ENCODE assay signal across 34 cellular contexts in the genomic region with DNA sequence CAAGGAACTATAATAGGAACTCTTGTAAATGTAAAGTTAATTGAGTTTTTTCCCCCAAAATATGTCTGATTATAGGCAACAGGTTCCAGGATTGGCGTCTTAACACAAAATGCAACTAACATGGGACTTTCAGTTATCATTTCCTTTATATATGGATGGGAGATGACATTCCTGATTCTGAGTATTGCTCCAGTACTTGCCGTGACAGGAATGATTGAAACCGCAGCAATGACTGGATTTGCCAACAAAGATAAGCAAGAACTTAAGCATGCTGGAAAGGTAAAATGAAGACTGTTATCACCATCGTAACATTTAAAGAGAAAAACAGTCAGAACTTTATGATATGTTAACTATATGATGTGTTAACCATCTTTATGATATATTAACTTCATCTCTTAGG.
"Had no signal": no experiment of that assay in that cellular context is flagged by ENCODE, and none has a peak within 500 bp of the region (broad histone marks: within the 10 kb centered on the region; RNA-seq: fewer than 3 reads in every experiment).

No MANE protein-coding gene starts in this region.

- H3K36me3 ChIP-seq: brain microvascular endothelial cell, cardiac muscle cell, MG63, Peyer's patch had no signal

- H3K9me3 ChIP-seq: MG63, Peyer's patch had no signal

- H3K27ac ChIP-seq: brain microvascular endothelial cell, cardiac muscle cell, Peyer's patch, VCaP had no signal

- H3K4me1 ChIP-seq: Peyer's patch had no signal

- H3K27me3 ChIP-seq: brain microvascular endothelial cell, cardiac muscle cell, MG63, Peyer's patch had no signal

- H3K4me3 ChIP-seq: cardiac muscle cell, MG63, Peyer's patch had no signal

- DNase-seq: activated B cell treated with CpG ODN at 0.5 μM for 24 hours; activated CD4-positive, alpha-beta memory T cell treated with anti-CD3 and anti-CD28 coated beads for 36 hours; activated CD4-positive, alpha-beta T cell treated with anti-CD3 and anti-CD28 coated beads for 4 hours; activated CD4-positive, alpha-beta T cell treated with anti-CD3 and anti-CD28 coated beads, Interleukin-2, amount 50 U/mL, for 1 hour; activated CD4-positive, CD25-positive, alpha-beta regulatory T cell treated with anti-CD3 and anti-CD28 coated beads, Interleukin-2, amount 50 U/mL, for 72 hours; activated CD8-positive, alpha-beta memory T cell treated with anti-CD3 and anti-CD28 coated beads, Interleukin-2, amount 50 U/mL, for 4 hours; activated naive CD4-positive, alpha-beta T cell treated with anti-CD3 and anti-CD28 coated beads, Interleukin-2, amount 50 U/mL, for 16 hours; activated naive CD8-positive, alpha-beta T cell treated with anti-CD3 and anti-CD28 coated beads for 36 hours; activated T-cell treated with anti-CD3 and anti-CD28 coated beads for 4 hours; activated T-cell treated with anti-CD3 and anti-CD28 coated beads, Interleukin-2, amount 50 U/mL, for 4 hours; amniotic stem cell; aorta; brain microvascular endothelial cell; MG63; NCI-H1048; NCI-H1105 treated with DMSO at 0.1 percent for 48 hours; NCI-H1436; NCI-H1694; NCI-H1930; NCI-H2081 treated with DMSO at 0.1 percent for 48 hours; NCI-H345; NCI-H526; NCI-H748 treated with DMSO at 0.1 percent for 48 hours; NK-92 treated with Interleukin-12 subunit alpha and Interleukin-12 subunit beta, amount 100 ng/mL, for 24 hours; PC-3; Peyer's patch; Right ventricle myocardium superior; RPMI8226; SW 1271; T-helper 1 cell; T-helper 2 cell; T-helper 9 cell had no signal
